In the genomic region with DNA sequence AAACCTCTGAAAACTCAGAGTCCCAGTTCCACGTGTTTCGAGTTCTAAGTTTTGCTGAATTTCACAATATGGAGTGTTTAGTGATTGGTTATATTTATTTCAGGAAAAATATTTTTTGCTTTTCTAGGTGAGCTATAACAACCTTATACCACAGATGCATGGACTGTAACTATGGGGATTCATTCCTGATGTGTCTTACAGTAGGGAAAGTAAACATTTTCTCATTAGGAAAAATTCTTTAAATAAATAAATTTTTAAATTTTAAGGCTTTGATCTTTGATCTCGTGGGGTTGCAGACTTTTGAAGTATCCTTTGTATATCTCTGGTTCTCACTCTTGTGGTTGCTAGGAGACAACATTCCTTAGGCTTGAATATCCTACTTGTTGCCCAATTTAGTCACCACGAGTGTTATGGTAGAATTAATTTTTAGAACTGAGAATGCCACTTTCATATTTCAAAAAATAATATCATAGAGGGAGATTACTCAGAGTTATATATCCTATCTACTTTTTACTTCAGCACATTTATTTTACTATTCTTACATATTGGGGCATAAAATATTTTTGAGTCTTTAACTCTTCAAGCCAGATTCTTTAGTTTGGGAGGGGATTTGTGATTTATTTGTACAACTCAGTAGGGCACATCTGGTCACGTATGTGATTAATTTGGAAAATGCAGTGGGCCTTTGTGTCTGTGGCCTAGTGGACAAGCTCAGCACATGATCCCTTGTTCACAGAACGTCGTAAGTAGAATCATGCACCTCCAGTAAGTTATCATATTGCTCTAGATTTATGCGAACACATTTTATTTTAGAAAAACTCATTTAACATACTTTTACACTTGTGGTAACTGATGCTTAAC, we compare ENCODE assay signal across 15 cellular contexts.
A peak's percentile ranks its signal among the peaks of the same experiment; 100 is the strongest.
DNase-seq lines count a peak whose midpoint lies in the region; ATAC-seq, FAIRE-seq and TF ChIP-seq lines count a peak whose summit lies in the region.
"Had no signal": no experiment of that assay in that cellular context is flagged by ENCODE, and none has a peak within 500 bp of the region (broad histone marks: within the 10 kb centered on the region; RNA-seq: fewer than 3 reads in every experiment).

No MANE protein-coding gene starts in this region.

- peaks cover 12% of the 10 kb centered on the region for H3K4me1 Mint-ChIP-seq in astrocyte (ENCODE audit: low read depth, unreplicated experiment)
- H3K4me1 Mint-ChIP-seq in activated CD4-positive, alpha-beta T cell treated with anti-CD3 and anti-CD28 coated beads, Interleukin-2, amount 10 ng/mL, durations not matched to agents 24 days and 14 days, result no peaks in the 10 kb centered on the region
- H3K4me1 Mint-ChIP-seq: activated T-helper 17 cell treated with anti-CD3 and anti-CD28 coated beads, Interleukin-2, amount 50 U/mL, for 72 hours had no signal

- no peak for TF ChIP-seq CTCF in left ventricle myocardium inferior (IDR thresholded peaks at IDR 0.05; ENCODE audit: borderline replicate concordance)
- no peak for TF ChIP-seq CTCF in astrocyte (IDR thresholded peaks at IDR 0.05; ENCODE audit: insufficient read depth, low read depth, low read length)

- ATAC-seq in left cardiac atrium, result peak; percentile 30 to 72
- ATAC-seq in GM18517 (IDR thresholded peaks at IDR 0.05; ENCODE audit: unreplicated experiment), result no peak
- ATAC-seq: activated T-helper 17 cell treated with anti-CD3 and anti-CD28 coated beads, Interleukin-2, amount 50 U/mL, for 72 hours; heart left ventricle had no signal

- H3K4me3 ChIP-seq in left ventricle myocardium inferior (no peak overlapping the region), astrocyte (ENCODE audit: insufficient read depth, low read depth, low read length) (no peak overlapping the region)
- H3K4me3 ChIP-seq: colonic mucosa, heart left ventricle, thyroid gland had no signal

- H3K36me3 ChIP-seq in left ventricle myocardium inferior (no peaks in the 10 kb centered on the region), astrocyte (ENCODE audit: insufficient read depth, low read length) (no peaks in the 10 kb centered on the region)
- H3K36me3 ChIP-seq: colonic mucosa, heart left ventricle, thyroid gland had no signal

- no peaks in the 10 kb centered on the region for H3K4me1 ChIP-seq in left ventricle myocardium inferior
- H3K4me1 ChIP-seq in astrocyte (ENCODE audit: insufficient read depth, low read length), result peaks cover 6% of the 10 kb centered on the region
- H3K4me1 ChIP-seq: colonic mucosa, heart left ventricle, thyroid gland had no signal

- H3K79me2 ChIP-seq in astrocyte (ENCODE audit: insufficient read depth, low read length), result no peaks in the 10 kb centered on the region

- H3K27ac Mint-ChIP-seq in astrocyte (ENCODE audit: unreplicated experiment), result peak overlapping the region; percentile 43
- H3K27ac Mint-ChIP-seq in activated CD4-positive, alpha-beta T cell treated with anti-CD3 and anti-CD28 coated beads, Interleukin-2, amount 10 ng/mL, durations not matched to agents 24 days and 14 days, result no peak overlapping the region
- H3K27ac Mint-ChIP-seq: activated T-helper 17 cell treated with anti-CD3 and anti-CD28 coated beads, Interleukin-2, amount 50 U/mL, for 72 hours had no signal

- H3K27ac ChIP-seq in left ventricle myocardium inferior (replicated peaks) (no peak overlapping the region), astrocyte (ENCODE audit: low read depth, low read length) (peak overlapping the region; percentile 42)
- H3K27ac ChIP-seq: colonic mucosa, heart left ventricle, thyroid gland had no signal

- H3K27me3 ChIP-seq in left ventricle myocardium inferior (ENCODE audit: low read depth) (no peaks in the 10 kb centered on the region), astrocyte (ENCODE audit: insufficient read depth, low read length) (no peaks in the 10 kb centered on the region)
- H3K27me3 ChIP-seq: colonic mucosa, heart left ventricle, thyroid gland had no signal

- H3K9me3 ChIP-seq in left ventricle myocardium inferior (replicated peaks), result no peaks in the 10 kb centered on the region
- no peaks in the 10 kb centered on the region for H3K9me3 ChIP-seq in astrocyte (ENCODE audit: insufficient read depth, low read depth, low read length)
- H3K9me3 ChIP-seq: colonic mucosa, heart left ventricle, thyroid gland had no signal

- peak overlapping the region; percentile 32 for H3K4me2 ChIP-seq in astrocyte (ENCODE audit: low read length)

- no peaks in the 10 kb centered on the region for H3K36me3 Mint-ChIP-seq in astrocyte (ENCODE audit: low read depth, unreplicated experiment)
- H3K36me3 Mint-ChIP-seq in activated CD4-positive, alpha-beta T cell treated with anti-CD3 and anti-CD28 coated beads, Interleukin-2, amount 10 ng/mL, durations not matched to agents 24 days and 14 days (ENCODE audit: low read depth), result no peaks in the 10 kb centered on the region

- DNase-seq in left cardiac atrium (no peak), left ventricle myocardium inferior (no peak), astrocyte (ENCODE audit: low read depth) (peak; percentile 72), foreskin melanocyte (peak; percentile 68), urothelium cell line (ENCODE audit: low spot score) (peak; percentile 36), hypothalamus (lab: John Stamatoyannopoulos, UW) (no peak)
- no peak for DNase-seq in activated CD4-positive, alpha-beta T cell treated with anti-CD3 and anti-CD28 coated beads, Interleukin-2, amount 10 ng/mL, durations not matched to agents 24 days and 14 days
- DNase-seq: activated CD4-positive, CD25-positive, alpha-beta regulatory T cell treated with anti-CD3 and anti-CD28 coated beads, Interleukin-2, amount 50 U/mL, for 72 hours; colonic mucosa; GF-D8; heart left ventricle; NCI-H146; thyroid gland had no signal

- no peak overlapping the region for H3K9ac ChIP-seq in astrocyte (ENCODE audit: low read length)

- no peak for FAIRE-seq in astrocyte (lab: Jason Lieb, UNC)
- no peak for FAIRE-seq in urothelium cell line (lab: Jason Lieb, UNC)

- intact Hi-C loops in left cardiac atrium (cut with DNase I), result no loop called here
- intact Hi-C loops in left ventricle myocardium inferior (cut with micrococcal nuclease), result no loop called here
- intact Hi-C loops in activated CD4-positive, alpha-beta T cell treated with anti-CD3 and anti-CD28 coated beads, Interleukin-2, amount 10 ng/mL, durations not matched to agents 24 days and 14 days (cut with micrococcal nuclease), result no loop called here

- H3K9me3 Mint-ChIP-seq in astrocyte (ENCODE audit: unreplicated experiment), result no peaks in the 10 kb centered on the region
- H3K9me3 Mint-ChIP-seq in activated CD4-positive, alpha-beta T cell treated with anti-CD3 and anti-CD28 coated beads, Interleukin-2, amount 10 ng/mL, durations not matched to agents 24 days and 14 days, result no peaks in the 10 kb centered on the region
- H3K9me3 Mint-ChIP-seq: activated T-helper 17 cell treated with anti-CD3 and anti-CD28 coated beads, Interleukin-2, amount 50 U/mL, for 72 hours had no signal

- no peaks in the 10 kb centered on the region for H4K20me1 ChIP-seq in astrocyte (ENCODE audit: insufficient read depth, low read length)

- peak overlapping the region; percentile 9 for H2AFZ ChIP-seq in astrocyte (ENCODE audit: low read depth, low read length)

- no peaks in the 10 kb centered on the region for H3K27me3 Mint-ChIP-seq in astrocyte (ENCODE audit: low read depth, unreplicated experiment)
- H3K27me3 Mint-ChIP-seq in activated CD4-positive, alpha-beta T cell treated with anti-CD3 and anti-CD28 coated beads, Interleukin-2, amount 10 ng/mL, durations not matched to agents 24 days and 14 days, result no peaks in the 10 kb centered on the region
- H3K27me3 Mint-ChIP-seq: activated T-helper 17 cell treated with anti-CD3 and anti-CD28 coated beads, Interleukin-2, amount 50 U/mL, for 72 hours had no signal

- H3K4me3 Mint-ChIP-seq in astrocyte (ENCODE audit: unreplicated experiment), result no peak overlapping the region
- no peak overlapping the region for H3K4me3 Mint-ChIP-seq in activated CD4-positive, alpha-beta T cell treated with anti-CD3 and anti-CD28 coated beads, Interleukin-2, amount 10 ng/mL, durations not matched to agents 24 days and 14 days
- H3K4me3 Mint-ChIP-seq: activated T-helper 17 cell treated with anti-CD3 and anti-CD28 coated beads, Interleukin-2, amount 50 U/mL, for 72 hours had no signal

Comparison
In these comparisons a context has a peak if more than half of its experiments do, and no peak if none do; other contexts are left out.
1. DNase-seq: peak in astrocyte (single experiment), foreskin melanocyte (single experiment) and urothelium cell line (single experiment); none in left cardiac atrium (single experiment), left ventricle myocardium inferior (single experiment), hypothalamus (0 of 51) and activated CD4-positive, alpha-beta T cell treated with anti-CD3 and anti-CD28 coated beads, Interleukin-2, amount 10 ng/mL, durations not matched to agents 24 days and 14 days (single experiment).